ENCODE assay signal across 26 cellular contexts in the genomic region with DNA sequence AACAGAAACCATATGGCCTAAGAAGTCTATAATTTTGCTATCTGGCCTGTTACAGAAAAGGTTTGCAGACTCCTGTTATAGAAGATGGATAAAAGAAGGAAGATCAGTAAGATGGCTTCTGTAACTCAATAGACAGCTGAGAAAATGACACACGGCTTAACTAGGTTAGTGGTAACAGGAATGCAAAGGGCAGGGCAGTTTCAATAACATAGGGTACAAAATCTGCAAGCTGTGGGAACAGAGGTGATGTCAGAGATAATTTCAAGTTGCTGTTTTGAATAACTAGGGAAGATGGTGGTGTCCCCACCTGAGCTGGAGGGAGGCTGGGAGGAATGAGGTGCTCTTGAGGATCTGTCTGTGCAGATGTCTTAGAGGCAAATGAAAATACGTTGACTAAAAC.
"Had no signal": no experiment of that assay in that cellular context is flagged by ENCODE, and none has a peak within 500 bp of the region (broad histone marks: within the 10 kb centered on the region; RNA-seq: fewer than 3 reads in every experiment).

No MANE protein-coding gene starts in this region.

- H3K4me1 Mint-ChIP-seq: immature natural killer cell; mesothelial cell of epicardium; naive thymus-derived CD4-positive, alpha-beta T cell; stimulated activated effector memory CD8-positive, alpha-beta T cell treated with anti-CD3 and anti-CD28 coated beads, Interleukin-12 subunit alpha, Interleukin-12 subunit beta, amount 100 ng/mL, for 72 hours had no signal

- H3K36me3 Mint-ChIP-seq: stimulated activated effector memory CD8-positive, alpha-beta T cell treated with anti-CD3 and anti-CD28 coated beads, Interleukin-12 subunit alpha, Interleukin-12 subunit beta, amount 100 ng/mL, for 72 hours had no signal

- H3K4me3 ChIP-seq: lower lobe of right lung, ovary, prostate gland, spleen, tibial nerve, uterus had no signal

- ATAC-seq: left cardiac atrium; left lobe of liver; left ventricle myocardium superior; lower lobe of right lung; naive thymus-derived CD4-positive, alpha-beta T cell; natural killer cell treated with Interleukin-12 subunit alpha and Interleukin-12 subunit beta and Interleukin-15 and Interleukin-18, amount 100 ng/mL, for 72 hours; right cardiac atrium; sciatic nerve; stimulated activated effector memory CD8-positive, alpha-beta T cell treated with anti-CD3 and anti-CD28 coated beads, Interleukin-12 subunit alpha, Interleukin-12 subunit beta, amount 100 ng/mL, for 72 hours had no signal

- H3K4me3 Mint-ChIP-seq: immature natural killer cell; mesothelial cell of epicardium; naive thymus-derived CD4-positive, alpha-beta T cell; natural killer cell treated with Interleukin-12 subunit alpha and Interleukin-12 subunit beta and Interleukin-15 and Interleukin-18, amount 100 ng/mL, for 72 hours; stimulated activated effector memory CD8-positive, alpha-beta T cell treated with anti-CD3 and anti-CD28 coated beads, Interleukin-12 subunit alpha, Interleukin-12 subunit beta, amount 100 ng/mL, for 72 hours; stimulated activated naive CD8-positive, alpha-beta T cell treated with anti-CD3 and anti-CD28 coated beads, Interleukin-15, Interleukin-2, amounts not matched to agents 100 ng/mL and 50 ng/mL, for 24 hours; type B pancreatic cell had no signal

- H3K9me3 ChIP-seq: ovary, prostate gland had no signal

- H3K4me1 ChIP-seq: lower lobe of right lung, prostate gland, spleen, tibial nerve, uterus had no signal

- DNase-seq: head of caudate nucleus; hypothalamus; immature natural killer cell; islet precursor cell; left cardiac atrium; left ventricle myocardium superior; lower lobe of right lung; mesendoderm; naive thymus-derived CD4-positive, alpha-beta T cell; ovary; retina; right cardiac atrium; small intestine; spleen; stimulated activated CD4-positive, alpha-beta T cell treated with anti-CD3 and anti-CD28 coated beads, Interleukin-4, amount 100 ng/mL, for 24 hours; stimulated activated naive CD4-positive, alpha-beta T cell; uterus had no signal

- FAIRE-seq: small intestine had no signal

- H3K27me3 ChIP-seq: ovary, spleen, tibial nerve, uterus had no signal

- H3K27ac ChIP-seq: lower lobe of right lung, ovary, prostate gland, spleen, tibial nerve, uterus had no signal

- H3K27ac Mint-ChIP-seq: immature natural killer cell; mesothelial cell of epicardium; naive thymus-derived CD4-positive, alpha-beta T cell; natural killer cell treated with Interleukin-12 subunit alpha and Interleukin-12 subunit beta and Interleukin-15 and Interleukin-18, amount 100 ng/mL, for 72 hours; stimulated activated effector memory CD8-positive, alpha-beta T cell treated with anti-CD3 and anti-CD28 coated beads, Interleukin-12 subunit alpha, Interleukin-12 subunit beta, amount 100 ng/mL, for 72 hours; stimulated activated naive CD8-positive, alpha-beta T cell treated with anti-CD3 and anti-CD28 coated beads, Interleukin-15, Interleukin-2, amounts not matched to agents 100 ng/mL and 50 ng/mL, for 24 hours; type B pancreatic cell had no signal

- H3K36me3 ChIP-seq: lower lobe of right lung, ovary, prostate gland, spleen, uterus had no signal

- H3K27me3 Mint-ChIP-seq: natural killer cell treated with Interleukin-12 subunit alpha and Interleukin-12 subunit beta and Interleukin-15 and Interleukin-18, amount 100 ng/mL, for 72 hours; stimulated activated naive CD8-positive, alpha-beta T cell treated with anti-CD3 and anti-CD28 coated beads, Interleukin-15, Interleukin-2, amounts not matched to agents 100 ng/mL and 50 ng/mL, for 24 hours; type B pancreatic cell had no signal
